24 cellular contexts compared by ENCODE assay signal in the genomic region with DNA sequence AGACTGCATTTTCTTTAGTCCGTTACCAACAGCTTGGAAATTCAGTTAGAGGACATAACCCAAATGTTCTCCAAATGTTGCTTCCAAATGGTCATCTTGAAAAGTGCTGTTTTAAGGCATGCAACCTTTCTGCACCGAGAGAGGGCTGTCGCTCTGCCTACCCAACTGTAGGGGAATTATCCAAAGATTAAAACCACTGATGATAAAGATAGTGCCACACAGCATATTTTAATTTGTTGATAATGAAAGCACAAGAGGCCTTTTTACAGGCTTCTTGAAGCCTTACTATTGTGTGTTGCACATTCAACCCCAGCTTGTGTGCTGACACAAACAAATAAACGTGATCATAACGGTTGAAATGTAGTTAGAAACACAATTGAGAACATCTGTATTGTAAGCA.
DNase-seq lines count a peak whose midpoint lies in the region; ATAC-seq and TF ChIP-seq lines count a peak whose summit lies in the region.
"Had no signal": no experiment of that assay in that cellular context is flagged by ENCODE, and none has a peak within 500 bp of the region (broad histone marks: within the 10 kb centered on the region; RNA-seq: fewer than 3 reads in every experiment).

No MANE protein-coding gene starts in this region.

- WGBS in hepatocyte (ENCODE audit: low lambda C conversion rate, missing lambda C conversion rate), result 71% methylated on average over 5 of the region's 5 CpGs

- peaks cover 5% of the 10 kb centered on the region for H3K4me1 Mint-ChIP-seq in endothelial cell (ENCODE audit: unreplicated experiment)
- H3K4me1 Mint-ChIP-seq: neural progenitor cell had no signal

- H3K36me3 Mint-ChIP-seq in endothelial cell (ENCODE audit: low read depth, unreplicated experiment), result no peaks in the 10 kb centered on the region
- H3K36me3 Mint-ChIP-seq: activated naive CD4-positive, alpha-beta T cell treated with anti-CD3 and anti-CD28 coated beads, Interleukin-2, amount 50 U/mL, for 72 hours; neural progenitor cell; type B pancreatic cell had no signal

- H3K9me2 ChIP-seq in OCI-LY1 (ENCODE audit: low read depth, low read length) (no peaks in the 10 kb centered on the region), hepatocyte (replicated peaks; ENCODE audit: insufficient read depth) (no peaks in the 10 kb centered on the region)

- H3K9me3 ChIP-seq in cardiac muscle cell (ENCODE audit: low read depth) (no peaks in the 10 kb centered on the region), OCI-LY1 (ENCODE audit: low read length) (peaks cover 4% of the 10 kb centered on the region), hepatocyte (ENCODE audit: low read depth) (no peaks in the 10 kb centered on the region)
- H3K9me3 ChIP-seq: Caco-2, SJSA1, stomach had no signal

- H3K27me3 ChIP-seq in cardiac muscle cell, result no peaks in the 10 kb centered on the region
- H3K27me3 ChIP-seq in OCI-LY1 (ENCODE audit: insufficient read depth, low read length), result no peaks in the 10 kb centered on the region
- H3K27me3 ChIP-seq in hepatocyte, result no peaks in the 10 kb centered on the region
- H3K27me3 ChIP-seq: neural progenitor cell, SJSA1, stomach had no signal

- intact Hi-C loops in Right ventricle myocardium inferior (cut with DNase I), result no loop called here

- no peak for DNase-seq in cardiac muscle cell (ENCODE audit: low read depth in 1 of 2, low spot score in 1 of 2)
- no peak for DNase-seq in Right ventricle myocardium inferior (ENCODE audit: missing footprints)
- DNase-seq in hepatocyte (ENCODE audit: low spot score), result no peak
- DNase-seq in endothelial cell (ENCODE audit: low spot score), result no peak
- DNase-seq in iPS-NIHi11 (ENCODE audit: low spot score), result no peak
- DNase-seq in activated T-cell treated with anti-CD3 and anti-CD28 coated beads for 4 hours, result no peak
- no peak for DNase-seq in AG08396 (ENCODE audit: low spot score)
- DNase-seq: AML-193, anterior cingulate cortex, DMS79, GM23248, NCI-H1436, NCI-H446 treated with DMSO at 0.1 percent for 48 hours, posterior cingulate gyrus had no signal

- H3K4me2 ChIP-seq in OCI-LY1 (ENCODE audit: low read length) (peak overlapping the region; percentile 74), hepatocyte (peak overlapping the region; percentile 2)
- H3K4me2 ChIP-seq: neural progenitor cell had no signal

- H3K36me3 ChIP-seq in cardiac muscle cell (no peaks in the 10 kb centered on the region), OCI-LY1 (ENCODE audit: insufficient read depth, low read length) (no peaks in the 10 kb centered on the region), hepatocyte (replicated peaks; ENCODE audit: insufficient read depth, low read depth) (no peaks in the 10 kb centered on the region)
- H3K36me3 ChIP-seq: neural progenitor cell, SJSA1, stomach had no signal

- H3K27ac ChIP-seq in cardiac muscle cell (peak overlapping the region; percentile 69), OCI-LY1 (ENCODE audit: low read depth, low read length, poor library complexity, severe bottlenecking) (peak overlapping the region; percentile 98), hepatocyte (peak overlapping the region; percentile 4)
- H3K27ac ChIP-seq: GM23248, neural progenitor cell, SJSA1 had no signal

- H3K4me1 ChIP-seq in cardiac muscle cell (ENCODE audit: low read depth), result no peaks in the 10 kb centered on the region
- H3K4me1 ChIP-seq in OCI-LY1 (ENCODE audit: insufficient read depth, low read length, severe bottlenecking), result peaks cover 47% of the 10 kb centered on the region
- H3K4me1 ChIP-seq in hepatocyte (ENCODE audit: insufficient read depth), result peaks cover 16% of the 10 kb centered on the region
- H3K4me1 ChIP-seq: Caco-2, neural progenitor cell, SJSA1 had no signal

- no peaks in the 10 kb centered on the region for H3F3A ChIP-seq in OCI-LY1 (ENCODE audit: insufficient read depth, low read length)

- H3K27ac Mint-ChIP-seq in endothelial cell (ENCODE audit: unreplicated experiment), result no peak overlapping the region
- H3K27ac Mint-ChIP-seq: activated naive CD4-positive, alpha-beta T cell treated with anti-CD3 and anti-CD28 coated beads, Interleukin-2, amount 50 U/mL, for 72 hours; dendritic cell treated with granulocyte-macrophage colony-stimulating factor and Interleukin-4, amounts not matched to agents 40 ng/mL and 50 ng/mL, for 4 days; neural progenitor cell; T-helper 1 cell treated with Interleukin-12 subunit alpha and Interleukin-12 subunit beta and Interleukin-4 antibody, amounts not matched to agents 30 μg/mL and 1 μg/mL, for 36 hours had no signal

- H3K4me3 Mint-ChIP-seq in endothelial cell (ENCODE audit: unreplicated experiment), result no peak overlapping the region
- H3K4me3 Mint-ChIP-seq: activated CD4-positive, alpha-beta T cell treated with anti-CD3 and anti-CD28 coated beads, Interleukin-2, amount 10 ng/mL, durations not matched to agents 24 days and 14 days; dendritic cell treated with granulocyte-macrophage colony-stimulating factor and Interleukin-4, amounts not matched to agents 40 ng/mL and 50 ng/mL, for 4 days; neural progenitor cell; T-helper 1 cell treated with Interleukin-12 subunit alpha and Interleukin-12 subunit beta and Interleukin-4 antibody, amounts not matched to agents 30 μg/mL and 1 μg/mL, for 36 hours; type B pancreatic cell had no signal

- no peaks in the 10 kb centered on the region for H3K27me3 Mint-ChIP-seq in endothelial cell (ENCODE audit: unreplicated experiment)
- H3K27me3 Mint-ChIP-seq: activated CD4-positive, alpha-beta T cell treated with anti-CD3 and anti-CD28 coated beads, Interleukin-2, amount 10 ng/mL, durations not matched to agents 24 days and 14 days; dendritic cell treated with granulocyte-macrophage colony-stimulating factor and Interleukin-4, amounts not matched to agents 40 ng/mL and 50 ng/mL, for 4 days; type B pancreatic cell had no signal

- ATAC-seq in Right ventricle myocardium inferior, result no peak

- no peaks in the 10 kb centered on the region for H4K20me1 ChIP-seq in OCI-LY1 (ENCODE audit: insufficient read depth, low read length)
- no peaks in the 10 kb centered on the region for H4K20me1 ChIP-seq in hepatocyte (ENCODE audit: insufficient read depth, poor library complexity, severe bottlenecking)

- peak overlapping the region; percentile 64 for H3K9ac ChIP-seq in OCI-LY1 (ENCODE audit: low read length)
- H3K9ac ChIP-seq: GM23248, neural progenitor cell had no signal

- H3K79me2 ChIP-seq in OCI-LY1 (ENCODE audit: insufficient read depth, low read length) (no peaks in the 10 kb centered on the region), hepatocyte (no peaks in the 10 kb centered on the region)

- TF ChIP-seq CTCF in cardiac muscle cell (IDR thresholded peaks at IDR 0.05; ENCODE audit: low read depth, low read length), result no peak
- 0 out of 2 replicates have a peak, but pooled peaks have one; percentile 9 for TF ChIP-seq CTCF in OCI-LY1 (IDR thresholded peaks at IDR 0.05; ENCODE audit: low read length)
- TF ChIP-seq CTCF in hepatocyte (IDR thresholded peaks at IDR 0.05; ENCODE audit: poor library complexity), result no peak
- no peak for TF ChIP-seq CTCF in endothelial cell (IDR thresholded peaks at IDR 0.05; ENCODE audit: unreplicated experiment)

- H3K4me3 ChIP-seq in cardiac muscle cell (no peak overlapping the region), OCI-LY1 (ENCODE audit: low read depth, low read length, poor library complexity, severe bottlenecking) (peak overlapping the region; percentile 51), hepatocyte (no peak overlapping the region)
- H3K4me3 ChIP-seq: GM23248, neural progenitor cell, SJSA1, stomach had no signal

- peak overlapping the region; percentile 77 for H2AFZ ChIP-seq in OCI-LY1 (ENCODE audit: low read length)
- H2AFZ ChIP-seq in hepatocyte, result no peak overlapping the region
- H2AFZ ChIP-seq: GM23248, neural progenitor cell had no signal

- no peaks in the 10 kb centered on the region for H3K9me3 Mint-ChIP-seq in endothelial cell (ENCODE audit: unreplicated experiment)

Comparison
In these comparisons a context has a peak if more than half of its experiments do, and no peak if none do; other contexts are left out.
1. H3K27ac ChIP-seq: peak in every context shown above with its lines; median percentile 98 in OCI-LY1; 69 in cardiac muscle cell; 4 in hepatocyte.